8 cellular contexts compared by ENCODE assay signal in the genomic region with DNA sequence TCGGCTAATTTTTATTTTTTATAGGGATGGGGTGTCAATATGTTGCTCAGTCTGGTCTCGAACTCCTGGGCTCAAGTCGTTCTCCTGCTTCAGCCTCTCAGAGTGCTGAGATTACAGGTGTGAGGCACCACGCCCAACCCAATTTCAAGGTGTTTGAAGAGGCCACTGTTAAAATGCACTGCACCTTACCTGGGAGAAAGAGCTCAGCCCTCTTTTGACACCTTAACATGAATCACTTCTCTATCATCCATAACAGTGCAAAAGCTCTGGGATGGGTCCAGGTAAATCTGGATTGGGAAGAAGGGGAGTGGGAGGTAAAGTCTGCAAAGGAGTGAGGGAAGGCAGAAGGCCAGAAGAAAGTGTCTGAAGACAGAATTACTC. TPM values are rescaled to one million over a fixed set of nuclear protein-coding genes. Genes with fewer than 3 reads are reported as not detected.
A peak's percentile ranks its signal among the peaks of the same experiment; 100 is the strongest.
DNase-seq lines count a peak whose midpoint lies in the region; ATAC-seq and TF ChIP-seq lines count a peak whose summit lies in the region.

No MANE protein-coding gene starts in this region.

- no peak for TF ChIP-seq CTCF in fibroblast of lung (conservative IDR thresholded peaks at IDR 0.05 in 1 of 2, IDR thresholded peaks at IDR 0.05 in 1 of 2; ENCODE audit: low read depth in 1 of 2, low read length in 2 of 2)

- H3K27me3 ChIP-seq in H7 (ENCODE audit: control insufficient read depth, insufficient read depth, low read length) = no peaks in the 10 kb centered on the region
- no peaks in the 10 kb centered on the region for H3K27me3 ChIP-seq in fibroblast of lung (ENCODE audit: control insufficient read depth, insufficient read depth, low read length)

- H3K79me2 ChIP-seq in fibroblast of lung (ENCODE audit: control insufficient read depth, insufficient read depth, low read length) = peaks cover 25% of the 10 kb centered on the region

- H3K4me3 ChIP-seq in H7 (ENCODE audit: insufficient read depth, low read depth, low read length) (peak overlapping the region; percentile 88), fibroblast of lung (replicated peaks in 1 of 4; ENCODE audit: control extremely low read depth in 1 of 4, insufficient read depth in 1 of 4, low read depth in 3 of 4, low read length in 4 of 4) (peak overlapping the region; percentile 61 to 84 (median 76)), skeletal muscle cell (ENCODE audit: low read depth, low read length) (peak overlapping the region; percentile 81)

- H3K36me3 ChIP-seq in H7 (replicated peaks; ENCODE audit: control insufficient read depth, insufficient read depth, low read length) = peaks cover 15% of the 10 kb centered on the region
- H3K36me3 ChIP-seq in fibroblast of lung (ENCODE audit: control insufficient read depth, insufficient read depth, low read length) = peaks cover 6% of the 10 kb centered on the region

- no peaks in the 10 kb centered on the region for H4K20me1 ChIP-seq in fibroblast of lung (ENCODE audit: control insufficient read depth, extremely low read depth, insufficient read depth, low read length)

- peaks cover 10% of the 10 kb centered on the region for H3K4me1 ChIP-seq in fibroblast of lung (ENCODE audit: control insufficient read depth, extremely low read depth, insufficient read depth, low read length)

- DNase-seq in H7 = no peak
- DNase-seq in fibroblast of lung (ENCODE audit: low read depth in 2 of 2) = no peak
- DNase-seq in skeletal muscle cell (ENCODE audit: low read depth) = no peak
- no peak for DNase-seq in LoVo (ENCODE audit: low spot score)
- no peak for DNase-seq in NCI-H187 treated with DMSO at 0.1 percent for 48 hours (lab: John Stamatoyannopoulos, UW)
- DNase-seq in NCI-H2107 (lab: John Stamatoyannopoulos, UW) = no peak
- DNase-seq in hypothalamus (lab: John Stamatoyannopoulos, UW) = no peak

- H3K9me3 ChIP-seq in fibroblast of lung (ENCODE audit: control insufficient read depth, insufficient read depth, low read depth, low read length) = no peaks in the 10 kb centered on the region

- H3K4me2 ChIP-seq in fibroblast of lung (ENCODE audit: extremely low read depth, insufficient read depth, low read length) = peak overlapping the region; percentile 80

- H2AFZ ChIP-seq in fibroblast of lung (ENCODE audit: low read length) = peak overlapping the region; percentile 93

- peak; percentile 1 for ATAC-seq in SK-N-SH treated with all-trans-retinoic acid at 6 μM for 48 hours

- peak overlapping the region; percentile 84 for H3K9ac ChIP-seq in fibroblast of lung (ENCODE audit: insufficient read depth, low read length)

- no peak overlapping the region for H3K27ac ChIP-seq in fibroblast of lung (ENCODE audit: insufficient read depth, low read length)

TF ChIP-seq in SK-N-SH treated with all-trans-retinoic acid at 6 μM for 48 hours, 23 proteins besides CTCF, POLR2A, EP300 and RAD21:
- no peak for TF ChIP-seq OSR1 (CRISPR knock-in tag; IDR thresholded peaks at IDR 0.05)
- TF ChIP-seq ZC3H10 (CRISPR knock-in tag; IDR thresholded peaks at IDR 0.05) = no peak
- TF ChIP-seq ISL1 (CRISPR knock-in tag; IDR thresholded peaks at IDR 0.05) = no peak
- no peak for TF ChIP-seq PPARA (CRISPR knock-in tag; IDR thresholded peaks at IDR 0.05; ENCODE audit: borderline replicate concordance)
- TF ChIP-seq ZNF70 (CRISPR knock-in tag; IDR thresholded peaks at IDR 0.05) = no peak
- TF ChIP-seq GLIS3 (CRISPR knock-in tag; IDR thresholded peaks at IDR 0.05) = no peak
- no peak for TF ChIP-seq ZFP3 (CRISPR knock-in tag; IDR thresholded peaks at IDR 0.05)
- TF ChIP-seq, protein P1, sequence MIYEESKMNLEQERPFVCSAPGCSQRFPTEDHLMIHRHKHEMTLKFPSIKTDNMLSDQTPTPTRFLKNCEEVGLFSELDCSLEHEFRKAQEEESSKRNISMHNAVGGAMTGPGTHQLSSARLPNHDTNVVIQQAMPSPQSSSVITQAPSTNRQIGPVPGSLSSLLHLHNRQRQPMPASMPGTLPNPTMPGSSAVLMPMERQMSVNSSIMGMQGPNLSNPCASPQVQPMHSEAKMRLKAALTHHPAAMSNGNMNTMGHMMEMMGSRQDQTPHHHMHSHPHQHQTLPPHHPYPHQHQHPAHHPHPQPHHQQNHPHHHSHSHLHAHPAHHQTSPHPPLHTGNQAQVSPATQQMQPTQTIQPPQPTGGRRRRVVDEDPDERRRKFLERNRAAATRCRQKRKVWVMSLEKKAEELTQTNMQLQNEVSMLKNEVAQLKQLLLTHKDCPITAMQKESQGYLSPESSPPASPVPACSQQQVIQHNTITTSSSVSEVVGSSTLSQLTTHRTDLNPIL (CRISPR knock-in tag; IDR thresholded peaks at IDR 0.05; ENCODE audit: low read depth) = no peak
- TF ChIP-seq ARNTL (CRISPR knock-in tag; IDR thresholded peaks at IDR 0.05; ENCODE audit: borderline replicate concordance, low read depth) = no peak
- no peak for TF ChIP-seq CSRNP3 (CRISPR knock-in tag; IDR thresholded peaks at IDR 0.05)
- TF ChIP-seq ESRRG (CRISPR knock-in tag; IDR thresholded peaks at IDR 0.05) = no peak

RNA-seq across cellular contexts. Expression of gene ZNF282, which starts 0.6 kb away (rescaled TPM):
- total RNA-seq in H7 (2014; rRNA removed; shearing (Covaris generic)) = 32.8 and 34.1 TPM in 2 replicates
- 16.7 and 23.1 TPM in 2 replicates for total RNA-seq in fibroblast of lung
- 6.8 and 7.4 TPM in 2 replicates for polyA plus RNA-seq in fibroblast of lung
- 11.2 and 12.3 TPM in 2 replicates for polyA plus RNA-seq in fibroblast of lung (2012)
- 9.9 and 11.6 TPM in 2 replicates for polyA minus RNA-seq in fibroblast of lung (ENCODE audit: low replicate concordance)

RNA-seq across cellular contexts. Expression of gene ZNF212, which starts 44.7 kb away (rescaled TPM):
- total RNA-seq in H7 (2014; rRNA removed; shearing (Covaris generic)) = 9.7 and 10.7 TPM in 2 replicates
- 4.4 and 4.8 TPM in 2 replicates for total RNA-seq in fibroblast of lung
- 3.7 and 4.2 TPM in 2 replicates for polyA plus RNA-seq in fibroblast of lung
- polyA plus RNA-seq in fibroblast of lung (2012) = 5.3 TPM in 2 replicates
- 1.8 and 3.3 TPM in 2 replicates for polyA minus RNA-seq in fibroblast of lung (ENCODE audit: low replicate concordance)

RNA-seq across cellular contexts. Expression of gene ZNF398, which starts 47.5 kb away (rescaled TPM):
- total RNA-seq in H7 (2014; rRNA removed; shearing (Covaris generic)) = 43.0 and 55.2 TPM in 2 replicates
- 5.9 and 7.3 TPM in 2 replicates for total RNA-seq in fibroblast of lung
- 6.7 TPM in 2 replicates for polyA plus RNA-seq in fibroblast of lung
- polyA plus RNA-seq in fibroblast of lung (2012) = 6.0 and 6.2 TPM in 2 replicates
- polyA minus RNA-seq in fibroblast of lung (ENCODE audit: low replicate concordance) = 34.3 and 43.6 TPM in 2 replicates
